20 cellular contexts compared by ENCODE assay signal in the genomic region with DNA sequence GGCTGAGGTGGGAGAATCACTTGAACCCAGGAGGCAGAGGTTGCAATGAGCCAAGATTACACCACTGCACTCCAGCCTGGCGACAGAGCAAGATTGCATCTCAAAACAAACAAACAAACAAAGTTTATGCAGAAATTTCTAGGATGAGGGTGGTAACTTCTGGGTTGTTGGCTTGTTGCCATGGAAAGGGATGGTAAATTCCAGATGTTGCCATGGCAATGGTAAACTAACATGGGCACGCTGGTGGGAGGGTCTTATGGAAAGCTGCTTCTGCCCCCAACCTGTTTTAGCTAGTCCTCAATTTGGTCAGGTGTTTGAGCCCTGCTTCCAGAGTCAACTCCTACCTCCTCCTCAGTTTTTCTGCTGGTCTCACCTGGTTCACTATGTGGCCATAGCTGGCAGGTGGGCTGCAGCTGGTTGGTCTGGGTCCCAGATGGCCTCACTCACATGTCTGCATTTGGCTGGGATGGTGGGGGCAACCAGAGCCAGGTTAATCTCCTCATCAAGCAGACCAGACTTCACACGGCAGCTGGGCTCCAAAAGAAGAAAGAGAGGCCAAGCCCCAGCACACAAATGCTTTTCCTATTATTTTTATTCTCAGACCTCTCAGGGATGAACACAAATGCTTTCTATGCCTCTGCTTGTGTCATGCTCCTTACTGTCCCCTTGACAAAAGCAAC. TPM values are rescaled to one million over a fixed set of nuclear protein-coding genes. Genes with fewer than 3 reads are reported as not detected.
DNase-seq lines count a peak whose midpoint lies in the region; TF ChIP-seq lines count a peak whose summit lies in the region.
"Had no signal": no experiment of that assay in that cellular context is flagged by ENCODE, and none has a peak within 500 bp of the region (broad histone marks: within the 10 kb centered on the region; RNA-seq: fewer than 3 reads in every experiment).

No MANE protein-coding gene starts in this region.

- no peak for TF ChIP-seq CTCF in BE2C (IDR thresholded peaks at IDR 0.05; ENCODE audit: low read depth, low read length)
- no peak for TF ChIP-seq CTCF in SK-N-SH (IDR thresholded peaks at IDR 0.05)
- TF ChIP-seq CTCF in MCF 10A (IDR thresholded peaks at IDR 0.05; ENCODE audit: unreplicated experiment) = no peak

- H3K36me3 ChIP-seq in BE2C (no peaks in the 10 kb centered on the region), SK-N-SH (replicated peaks in 1 of 2; ENCODE audit: control insufficient read depth in 1 of 2, insufficient read depth in 2 of 2, low read length in 1 of 2) (no peaks in the 10 kb centered on the region), mesendoderm (ENCODE audit: control insufficient read depth, insufficient read depth, low read length) (no peaks in the 10 kb centered on the region)
- H3K36me3 ChIP-seq: Peyer's patch, SJSA1 had no signal

- H3K36me3 Mint-ChIP-seq in MCF 10A (ENCODE audit: insufficient read depth, unreplicated experiment) = no peaks in the 10 kb centered on the region

- 0 out of 2 replicates have a peak, but pooled peaks cover 4% of the 10 kb centered on the region for H3K4me1 ChIP-seq in BE2C
- H3K4me1 ChIP-seq in SK-N-SH (ENCODE audit: control insufficient read depth in 1 of 2, insufficient read depth in 2 of 2, low read depth in 1 of 2, low read length in 1 of 2) = peaks cover 0 to 4% of the 10 kb centered on the region in 2 experiments; a peak in 1 of 4 replicates
- H3K4me1 ChIP-seq in mesendoderm (ENCODE audit: control insufficient read depth, low read depth, low read length) = no peaks in the 10 kb centered on the region
- H3K4me1 ChIP-seq: Peyer's patch, SJSA1 had no signal

- H3K18ac ChIP-seq in mesendoderm (ENCODE audit: low read length) = no peak overlapping the region

- no peak overlapping the region for H3K4me3 Mint-ChIP-seq in MCF 10A (ENCODE audit: unreplicated experiment)

- H4K20me1 ChIP-seq in SK-N-SH (ENCODE audit: insufficient read depth) = no peaks in the 10 kb centered on the region

- TF ChIP-seq EP300 in SK-N-SH (IDR thresholded peaks at IDR 0.05; ENCODE audit: borderline replicate concordance in 1 of 2, low read depth in 1 of 2, low read length in 1 of 2) = peak in 1 of 2 experiments; percentile 58; a peak in 2 of 4 replicates

- H3K27me3 ChIP-seq in BE2C (no peaks in the 10 kb centered on the region), SK-N-SH (ENCODE audit: insufficient read depth) (no peaks in the 10 kb centered on the region), mesendoderm (ENCODE audit: insufficient read depth, low read length, poor library complexity) (no peaks in the 10 kb centered on the region)
- H3K27me3 ChIP-seq: Peyer's patch, SJSA1 had no signal

- no peak overlapping the region for H3K27ac Mint-ChIP-seq in MCF 10A (ENCODE audit: low read depth, unreplicated experiment)

- H2BK5ac ChIP-seq in mesendoderm (ENCODE audit: low read length) = no peak overlapping the region

- H3K56ac ChIP-seq in mesendoderm (ENCODE audit: low read length) = no peak overlapping the region

- POLR2A ChIA-PET in SK-N-SH (lab: Yijun Ruan, JAX) (no interaction called here), MCF 10A (lab: Yijun Ruan, JAX) (interaction anchor here (0.6 to 1.2 kb wide), 2 partner anchors 46 to 286 kb away, joined by 3 to 4 read pairs; no protein-coding TSS in a partner anchor)

- no peak overlapping the region for H3K4me2 ChIP-seq in SK-N-SH
- no peak overlapping the region for H3K4me2 ChIP-seq in mesendoderm (ENCODE audit: low read length)
- H3K4me2 ChIP-seq: KMS-11 had no signal

- DNase-seq in DMS53 (lab: John Stamatoyannopoulos, UW) (peak; percentile 39), DMS53 treated with DMSO at 0.1 percent for 48 hours (lab: John Stamatoyannopoulos, UW; ENCODE audit: unreplicated experiment) (no peak), BE2C (peak; percentile 71), SK-N-SH (peak; percentile 44), mesendoderm (peak; percentile 90), globus pallidus (ENCODE audit: low spot score) (no peak), MCF 10A (ENCODE audit: unreplicated experiment) (no peak), NCI-H526 treated with DMSO at 0.1 percent for 48 hours (lab: John Stamatoyannopoulos, UW) (no peak)
- DNase-seq: 8988T; GM23248; NCI-H1417 treated with DMSO at 0.1 percent for 48 hours; NCI-H2029; NCI-H2171; NK-92 treated with Interleukin-12 subunit alpha and Interleukin-12 subunit beta, amount 100 ng/mL, for 24 hours; Peyer's patch had no signal

- H3K79me2 ChIP-seq in SK-N-SH (ENCODE audit: insufficient read depth) (no peaks in the 10 kb centered on the region), mesendoderm (ENCODE audit: control insufficient read depth, insufficient read depth, low read length) (no peaks in the 10 kb centered on the region)

- H3K4me3 ChIP-seq in BE2C (ENCODE audit: low read depth, low read length) (no peak overlapping the region), SK-N-SH (ENCODE audit: low read depth in 2 of 2, low read length in 1 of 2) (no peak overlapping the region), mesendoderm (ENCODE audit: low read length) (no peak overlapping the region)
- H3K4me3 ChIP-seq: GM12878, GM23248, Peyer's patch, SJSA1 had no signal

- H3K9me2 ChIP-seq in SK-N-SH = no peaks in the 10 kb centered on the region

- H3K4ac ChIP-seq in mesendoderm (ENCODE audit: low read depth, low read length) = no peak overlapping the region

- H3K27ac ChIP-seq in SK-N-SH (ENCODE audit: low read depth in 2 of 2, low read length in 1 of 2) = peak overlapping the region in 1 of 2 experiments; percentile 1; a peak in 1 of 4 replicates
- H3K27ac ChIP-seq in mesendoderm (ENCODE audit: low read depth, low read length) = no peak overlapping the region
- H3K27ac ChIP-seq: GM23248, KMS-11, Peyer's patch, SJSA1 had no signal

- no peaks in the 10 kb centered on the region for H3K4me1 Mint-ChIP-seq in MCF 10A (ENCODE audit: insufficient read depth, unreplicated experiment)

- intact Hi-C loops in MCF 10A (cut with micrococcal nuclease) = no loop called here

- peaks cover 7% of the 10 kb centered on the region for H3K9me3 Mint-ChIP-seq in MCF 10A (ENCODE audit: unreplicated experiment)

- BruUV-seq in MCF 10A (replicated peaks; lab: Mats Ljungman, UMichigan) = no TSS peak

- no peaks in the 10 kb centered on the region for H3K27me3 Mint-ChIP-seq in MCF 10A (ENCODE audit: insufficient read depth, unreplicated experiment)

- 32% methylated on average over 3 of the region's 3 CpGs for WGBS in SK-N-SH (ENCODE audit: low lambda C conversion rate)
- no CpG with 5 or more reads among the region's 3 CpGs for WGBS in mesendoderm (ENCODE audit: extremely low coverage, insufficient coverage, low lambda C conversion rate)

- no peak overlapping the region for H2AK5ac ChIP-seq in mesendoderm (ENCODE audit: low read length)

- H4K8ac ChIP-seq in mesendoderm (ENCODE audit: low read depth, low read length) = no peak overlapping the region

- no peaks in the 10 kb centered on the region for H3K9me3 ChIP-seq in BE2C
- H3K9me3 ChIP-seq in SK-N-SH = no peaks in the 10 kb centered on the region
- H3K9me3 ChIP-seq: Peyer's patch, SJSA1 had no signal

- H2AFZ ChIP-seq in SK-N-SH (ENCODE audit: low read depth) = no peak overlapping the region
- H2AFZ ChIP-seq: GM23248 had no signal

- H4K5ac ChIP-seq in mesendoderm (ENCODE audit: low read length) = no peak overlapping the region

- H3K79me1 ChIP-seq in mesendoderm (ENCODE audit: low read length) = no peaks in the 10 kb centered on the region

- no peak overlapping the region for H3K23ac ChIP-seq in mesendoderm (ENCODE audit: low read length)

- no peak overlapping the region for H2BK120ac ChIP-seq in mesendoderm (ENCODE audit: low read depth, low read length)

- no peaks in the 10 kb centered on the region for H3F3A ChIP-seq in SK-N-SH (replicated peaks; ENCODE audit: insufficient read depth)

- TF ChIP-seq RAD21 in SK-N-SH (IDR thresholded peaks at IDR 0.05; ENCODE audit: low read length) = no peak

- CTCF ChIA-PET in SK-N-SH (lab: Yijun Ruan, JAX) = interaction anchor here (0.9 to 14.3 kb wide), 7 partner anchors 8 to 148 kb away, joined by 3 to 152 read pairs (median 6); no protein-coding TSS in a partner anchor
- CTCF ChIA-PET in MCF 10A (lab: Yijun Ruan, JAX) = interaction anchor here (0.8 to 6.1 kb wide), 2 partner anchors 34 to 46 kb away, joined by 7 to 74 read pairs; no protein-coding TSS in a partner anchor

- H3K9ac ChIP-seq in SK-N-SH = no peak overlapping the region
- H3K9ac ChIP-seq in mesendoderm (ENCODE audit: low read length) = no peak overlapping the region
- H3K9ac ChIP-seq: GM23248, KMS-11 had no signal

- no peak overlapping the region for H2BK15ac ChIP-seq in mesendoderm (replicated peaks; ENCODE audit: low read depth)

TF ChIP-seq in SK-N-SH, 30 proteins besides CTCF, POLR2A, EP300 and RAD21:
- no peak for TF ChIP-seq YY1 (IDR thresholded peaks at IDR 0.05; ENCODE audit: low read depth)
- no peak for TF ChIP-seq USF2 (IDR thresholded peaks at IDR 0.05; ENCODE audit: borderline replicate concordance, low read depth, low read length)
- TF ChIP-seq NFIC (IDR thresholded peaks at IDR 0.05; ENCODE audit: borderline replicate concordance) = no peak
- TF ChIP-seq GATA2 (CRISPR knock-in tag; IDR thresholded peaks at IDR 0.05) = peak; percentile 61
- TF ChIP-seq SMC3 (IDR thresholded peaks at IDR 0.05; ENCODE audit: low read depth, low read length) = no peak
TF ChIP-seq in SK-N-SH: peak in this region for 1.

RNA-seq across cellular contexts. Expression of gene TEX44, which starts 26.6 kb away (rescaled TPM):
- not detected for polyA plus RNA-seq in BE2C (2012; ENCODE audit: insufficient read depth, insufficient read length, low read depth)
- polyA plus RNA-seq in SK-N-SH (2012; rRNA removed) = not detected in 2 replicates
- not detected in 2 replicates for polyA plus RNA-seq in SK-N-SH (2012; cell fraction: cytosol; rRNA removed)
- not detected in 2 replicates for polyA plus RNA-seq in SK-N-SH (2012; cell fraction: nucleus; rRNA removed)
- not detected for polyA plus RNA-seq in mesendoderm (2013, experiment 1 of 2)
- polyA plus RNA-seq in mesendoderm (2013, experiment 2 of 2) = not detected
- not detected in 2 replicates for total RNA-seq in MCF 10A (2022)
- total RNA-seq: GM12878, GM23248, NCI-H460, Peyer's patch, SJSA1 had no signal
- polyA plus RNA-seq: AG04450, GM12878, GM23248 had no signal

RNA-seq across cellular contexts. Expression of gene NMUR1, which starts 35.8 kb away (rescaled TPM):
- not detected for polyA plus RNA-seq in BE2C (2012; ENCODE audit: insufficient read depth, insufficient read length, low read depth)
- not detected in 2 replicates for polyA plus RNA-seq in SK-N-SH (2012; rRNA removed)
- 0.01 TPM in 1 of 2 replicates, not detected in the other for polyA plus RNA-seq in SK-N-SH (2012; cell fraction: cytosol; rRNA removed)
- polyA plus RNA-seq in SK-N-SH (2012; cell fraction: nucleus; rRNA removed) = not detected in 2 replicates
- polyA plus RNA-seq in mesendoderm (2013, experiment 1 of 2) = 0.15 TPM
- polyA plus RNA-seq in mesendoderm (2013, experiment 2 of 2) = 0.20 TPM
- total RNA-seq in MCF 10A (2022) = not detected in 2 replicates
- total RNA-seq: GM23248, NCI-H460 had no signal
- polyA plus RNA-seq: AG04450, GM23248 had no signal

Comparison
In these comparisons a context has a peak if more than half of its experiments do, and no peak if none do; other contexts are left out.
1. DNase-seq: peak in DMS53 (single experiment), BE2C (single experiment), SK-N-SH (single experiment) and mesendoderm (single experiment); none in DMS53 treated with DMSO at 0.1 percent for 48 hours (single experiment), globus pallidus (single experiment), MCF 10A (single experiment) and NCI-H526 treated with DMSO at 0.1 percent for 48 hours (single experiment).